In the genomic region with DNA sequence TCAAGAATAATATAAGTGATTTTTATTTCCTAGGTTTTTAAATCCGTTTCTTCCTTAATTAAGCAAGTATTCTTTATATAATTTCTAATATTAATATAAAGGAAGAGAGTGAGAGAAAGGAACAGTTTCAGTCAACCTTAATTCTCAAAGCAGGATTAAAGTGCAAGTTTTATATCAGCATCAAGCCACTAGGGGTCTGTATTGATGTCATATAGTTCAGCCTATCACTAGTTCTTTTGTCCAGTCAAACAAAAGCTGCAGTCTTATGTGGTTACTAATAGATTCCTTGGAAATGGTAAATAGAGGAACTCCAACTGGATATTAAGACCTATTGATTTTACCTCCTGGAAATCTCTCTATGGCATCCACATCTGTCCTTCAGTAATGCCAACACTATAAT, we compare ENCODE assay signal across 21 cellular contexts.
DNase-seq lines count a peak whose midpoint lies in the region; ATAC-seq, FAIRE-seq and TF ChIP-seq lines count a peak whose summit lies in the region.
"Had no signal": no experiment of that assay in that cellular context is flagged by ENCODE, and none has a peak within 500 bp of the region (broad histone marks: within the 10 kb centered on the region; RNA-seq: fewer than 3 reads in every experiment).

No MANE protein-coding gene starts in this region.

- H3K36me3 ChIP-seq in mammary epithelial cell (ENCODE audit: insufficient read depth, low read length), result no peaks in the 10 kb centered on the region
- H3K36me3 ChIP-seq: left ventricle myocardium inferior had no signal

- in situ Hi-C loops in mammary epithelial cell (cut with MboI; ENCODE audit: low sequenced_read_pairs in 2 of 2), result no loop called here

- no peaks in the 10 kb centered on the region for H3K9me3 Mint-ChIP-seq in mesothelial cell of epicardium
- H3K9me3 Mint-ChIP-seq: activated naive CD4-positive, alpha-beta T cell treated with anti-CD3 and anti-CD28 coated beads, Interleukin-2, amount 10 ng/mL, durations not matched to agents 7 days and 5 days had no signal

- no peak overlapping the region for H3K4me3 Mint-ChIP-seq in mesothelial cell of epicardium
- H3K4me3 Mint-ChIP-seq: activated naive CD4-positive, alpha-beta T cell treated with anti-CD3 and anti-CD28 coated beads, Interleukin-2, amount 10 ng/mL, durations not matched to agents 7 days and 5 days; stimulated activated naive B cell treated with anti-CD40 and anti-IgM and Interleukin-4, amounts not matched to agents 10 μg/mL and 1 μg/mL and 100 μg/mL, for 72 hours had no signal

- no peaks in the 10 kb centered on the region for H3K36me3 Mint-ChIP-seq in mesothelial cell of epicardium
- H3K36me3 Mint-ChIP-seq: activated naive CD4-positive, alpha-beta T cell treated with anti-CD3 and anti-CD28 coated beads, Interleukin-2, amount 10 ng/mL, durations not matched to agents 7 days and 5 days; stimulated activated naive B cell treated with anti-CD40 and anti-IgM and Interleukin-4, amounts not matched to agents 10 μg/mL and 1 μg/mL and 100 μg/mL, for 72 hours had no signal

- TF ChIP-seq CTCF in mammary epithelial cell (conservative IDR thresholded peaks at IDR 0.05 in 1 of 2, IDR thresholded peaks at IDR 0.05 in 1 of 2; ENCODE audit: extremely low read depth in 1 of 2, insufficient read depth in 1 of 2, low read depth in 1 of 2, low read length in 2 of 2) (peak; percentile 5 to 15), mesothelial cell of epicardium (IDR thresholded peaks at IDR 0.05; ENCODE audit: unreplicated experiment) (peak; percentile 8)

- H3K79me2 ChIP-seq in mammary epithelial cell (ENCODE audit: insufficient read depth, low read length), result no peaks in the 10 kb centered on the region

- no peaks in the 10 kb centered on the region for H3K4me1 ChIP-seq in mammary epithelial cell (ENCODE audit: insufficient read depth, low read length)
- H3K4me1 ChIP-seq: Caco-2, left ventricle myocardium inferior, psoas muscle had no signal

- no peaks in the 10 kb centered on the region for H3K9me3 ChIP-seq in mammary epithelial cell (replicated peaks; ENCODE audit: insufficient read depth, low read length)
- H3K9me3 ChIP-seq: Caco-2, left ventricle myocardium inferior, psoas muscle had no signal

- DNase-seq in NCI-H1105 treated with DMSO at 0.1 percent for 48 hours (lab: John Stamatoyannopoulos, UW), result peak; percentile 9
- DNase-seq in NCI-H1105 (lab: John Stamatoyannopoulos, UW), result no peak
- no peak for DNase-seq in mammary epithelial cell
- no peak for DNase-seq in mesothelial cell of epicardium (ENCODE audit: low spot score in 2 of 2, unreplicated experiment in 2 of 2)
- DNase-seq in DMS153 treated with DMSO at 0.1 percent for 48 hours (lab: John Stamatoyannopoulos, UW; ENCODE audit: unreplicated experiment), result no peak
- no peak for DNase-seq in GM19239 (ENCODE audit: insufficient read length, low spot score)
- DNase-seq: activated CD4-positive, CD25-positive, alpha-beta regulatory T cell treated with anti-CD3 and anti-CD28 coated beads, Interleukin-2, amount 50 U/mL, for 72 hours; activated CD8-positive, alpha-beta memory T cell treated with anti-CD3 and anti-CD28 coated beads for 24 hours; activated naive CD4-positive, alpha-beta T cell treated with anti-CD3 and anti-CD28 coated beads, Interleukin-2, amount 10 ng/mL, durations not matched to agents 7 days and 5 days; activated T-cell treated with anti-CD3 and anti-CD28 coated beads, Interleukin-2, amount 50 U/mL, for 48 hours; Caco-2; central memory CD4-positive, alpha-beta T cell; left ventricle myocardium inferior; NCI-H1436; NCI-H526; psoas muscle; stimulated activated naive B cell treated with anti-CD40 and anti-IgM and Interleukin-4, amounts not matched to agents 10 μg/mL and 1 μg/mL and 100 μg/mL, for 72 hours had no signal

- no peaks in the 10 kb centered on the region for H4K20me1 ChIP-seq in mammary epithelial cell (ENCODE audit: insufficient read depth, low read length)

- CTCF ChIA-PET in mammary epithelial cell (lab: Charles Lee; ENCODE audit: low non-redundant PET), result no interaction called here

- dilution Hi-C loops in mammary epithelial cell (cut with HindIII; ENCODE audit: low sequenced_read_pairs), result no loop called here

- H2AFZ ChIP-seq in mammary epithelial cell (ENCODE audit: low read depth, low read length), result no peak overlapping the region

- no peaks in the 10 kb centered on the region for H3K4me1 Mint-ChIP-seq in mesothelial cell of epicardium
- H3K4me1 Mint-ChIP-seq: activated naive CD4-positive, alpha-beta T cell treated with anti-CD3 and anti-CD28 coated beads, Interleukin-2, amount 10 ng/mL, durations not matched to agents 7 days and 5 days; stimulated activated naive B cell treated with anti-CD40 and anti-IgM and Interleukin-4, amounts not matched to agents 10 μg/mL and 1 μg/mL and 100 μg/mL, for 72 hours had no signal

- no peak overlapping the region for H3K4me2 ChIP-seq in mammary epithelial cell (ENCODE audit: insufficient read depth, low read depth, low read length)

- no peaks in the 10 kb centered on the region for H3K27me3 Mint-ChIP-seq in mesothelial cell of epicardium (ENCODE audit: low read depth)
- H3K27me3 Mint-ChIP-seq: activated naive CD4-positive, alpha-beta T cell treated with anti-CD3 and anti-CD28 coated beads, Interleukin-2, amount 10 ng/mL, durations not matched to agents 7 days and 5 days; stimulated activated naive B cell treated with anti-CD40 and anti-IgM and Interleukin-4, amounts not matched to agents 10 μg/mL and 1 μg/mL and 100 μg/mL, for 72 hours had no signal

- no peak for FAIRE-seq in GM19239 (lab: Jason Lieb, UNC)
- FAIRE-seq: H1 had no signal

- H3K27me3 ChIP-seq in mammary epithelial cell (ENCODE audit: insufficient read depth, low read length), result no peaks in the 10 kb centered on the region

- WGBS in mammary epithelial cell (ENCODE audit: low coverage, missing lambda C conversion rate), result 18% methylated on average over 1 of the region's 1 CpG

- ATAC-seq in GM19328 (IDR thresholded peaks at IDR 0.05; ENCODE audit: unreplicated experiment) (no peak), GM21619 (IDR thresholded peaks at IDR 0.05; ENCODE audit: unreplicated experiment) (no peak)
- ATAC-seq: psoas muscle; stimulated activated naive B cell treated with anti-CD40 and anti-IgM and Interleukin-4, amounts not matched to agents 10 μg/mL and 1 μg/mL and 100 μg/mL, for 72 hours had no signal

- no peak overlapping the region for H3K27ac Mint-ChIP-seq in mesothelial cell of epicardium
- H3K27ac Mint-ChIP-seq: activated naive CD4-positive, alpha-beta T cell treated with anti-CD3 and anti-CD28 coated beads, Interleukin-2, amount 10 ng/mL, durations not matched to agents 7 days and 5 days; stimulated activated naive B cell treated with anti-CD40 and anti-IgM and Interleukin-4, amounts not matched to agents 10 μg/mL and 1 μg/mL and 100 μg/mL, for 72 hours had no signal

- intact Hi-C loops in mammary epithelial cell (cut with micrococcal nuclease), result no loop called here

- no peak overlapping the region for H3K4me3 ChIP-seq in mammary epithelial cell (replicated peaks in 1 of 3; ENCODE audit: insufficient read depth in 1 of 3, low read depth in 2 of 3, low read length in 3 of 3)
- H3K4me3 ChIP-seq: left ventricle myocardium inferior, psoas muscle, skin epidermis had no signal

- H3K9ac ChIP-seq in mammary epithelial cell (ENCODE audit: insufficient read depth, low read length), result no peak overlapping the region

- BruUV-seq in mammary epithelial cell (replicated peaks; lab: Mats Ljungman, UMichigan), result no TSS peak

- no peak overlapping the region for H3K27ac ChIP-seq in mammary epithelial cell (ENCODE audit: insufficient read depth, low read depth, low read length)
- H3K27ac ChIP-seq: left ventricle myocardium inferior, psoas muscle, skin epidermis had no signal
